25 cellular contexts compared by ENCODE assay signal in genomic region chr3:128040041-128040440, GRCh38.
"Had no signal": no experiment of that assay in that cellular context is flagged by ENCODE, and none has a peak within 500 bp of the region (broad histone marks: within the 10 kb centered on the region; RNA-seq: fewer than 3 reads in every experiment).

No MANE protein-coding gene starts in this region.

- H3K9ac ChIP-seq: KMS-11, SK-N-SH had no signal

- ATAC-seq: K562, Panc1, PC-3 had no signal

- H3K4me2 ChIP-seq: KMS-11, SK-N-SH had no signal

- H3K9me3 Mint-ChIP-seq: IgD-negative memory B cell had no signal

- H3K4me3 Mint-ChIP-seq: IgD-negative memory B cell had no signal

- H3K27ac Mint-ChIP-seq: IgD-negative memory B cell had no signal

- H3K9me3 ChIP-seq: MG63, SK-N-SH had no signal

- H3K36me3 ChIP-seq: MG63 had no signal

- H3K4me1 Mint-ChIP-seq: IgD-negative memory B cell had no signal

- H3K4me3 ChIP-seq: K562, MG63 had no signal

- H3K27me3 ChIP-seq: MG63 had no signal

- FAIRE-seq: K562 had no signal

- DNase-seq: MG63; NCI-H1092; NCI-H1105 treated with DMSO at 0.1 percent for 48 hours; NCI-H1417 treated with DMSO at 0.1 percent for 48 hours; NCI-H146; NCI-H1694 treated with DMSO at 0.1 percent for 48 hours; NCI-H2029; NCI-H2081 treated with DMSO at 0.1 percent for 48 hours; NCI-H2171; NCI-H226; NCI-H446; NCI-H510A; NCI-H524 treated with DMSO at 0.1 percent for 48 hours; NCI-H69; NCI-H774; NK-92 treated with Interleukin-12 subunit alpha and Interleukin-12 subunit beta, amount 100 ng/mL, for 24 hours; PC-3; SHP77; SK-N-SH; SW 1271 had no signal

- H3K27ac ChIP-seq: KMS-11, RWPE1 had no signal
